ENCODE assay signal across 8 cellular contexts in genomic region chr5:82364497-82364896, GRCh38.
DNase-seq lines count a peak whose midpoint lies in the region; ATAC-seq and TF ChIP-seq lines count a peak whose summit lies in the region.

No MANE protein-coding gene starts in this region.

- no peaks in the 10 kb centered on the region for H3K9me3 Mint-ChIP-seq in activated T-helper 17 cell treated with anti-CD3 and anti-CD28 coated beads, Interleukin-2, amount 50 U/mL, for 72 hours

- peaks cover 28% of the 10 kb centered on the region for H3K4me1 Mint-ChIP-seq in activated T-helper 17 cell treated with anti-CD3 and anti-CD28 coated beads, Interleukin-2, amount 50 U/mL, for 72 hours

- intact Hi-C loops in body of pancreas (cut with DNase I), result no loop called here
- intact Hi-C loops in thyroid gland (cut with DNase I), result no loop called here

- no peak for TF ChIP-seq POLR2A in body of pancreas (IDR thresholded peaks at IDR 0.05)
- no peak for TF ChIP-seq POLR2A in thyroid gland (IDR thresholded peaks at IDR 0.05)

- H3K27ac ChIP-seq in KMS-11 (no peak overlapping the region), body of pancreas (no peak overlapping the region), thyroid gland (no peak overlapping the region)

- TF ChIP-seq CTCF in AG09309 (IDR thresholded peaks at IDR 0.05; ENCODE audit: control insufficient read depth, insufficient read depth, low read depth, low read length, missing control alignments) (peak; percentile 70), KMS-11 (conservative IDR thresholded peaks at IDR 0.05; ENCODE audit: low read depth, low read length) (peak; percentile 26; the same call in 1 of the 2 replicates), body of pancreas (IDR thresholded peaks at IDR 0.05) (peak in 2 of 7 experiments; percentile 18 to 26), thyroid gland (IDR thresholded peaks at IDR 0.05) (peak in 2 of 6 experiments; percentile 12 to 30)

- peak; percentile 35 for ATAC-seq in body of pancreas
- ATAC-seq in left lobe of liver, result peak; percentile 65
- ATAC-seq in activated T-helper 17 cell treated with anti-CD3 and anti-CD28 coated beads, Interleukin-2, amount 50 U/mL, for 72 hours (replicated peaks), result no peak

- H3K4me3 ChIP-seq in AG09309 (ENCODE audit: control insufficient read depth, low read depth, low read length) (no peak overlapping the region), KMS-11 (IDR thresholded peaks at IDR 0.05; ENCODE audit: insufficient read depth, low read depth, low read length) (no peak overlapping the region), body of pancreas (no peak overlapping the region), thyroid gland (replicated peaks in 1 of 3) (no peak overlapping the region)

- no peaks in the 10 kb centered on the region for H4K20me1 ChIP-seq in KMS-11 (ENCODE audit: insufficient read depth)

- H3K27me3 ChIP-seq in KMS-11 (ENCODE audit: insufficient read depth, low read depth) (no peaks in the 10 kb centered on the region), body of pancreas (no peaks in the 10 kb centered on the region), thyroid gland (no peaks in the 10 kb centered on the region)

- no peak overlapping the region for H3K9ac ChIP-seq in KMS-11

- H3K4me3 Mint-ChIP-seq in activated T-helper 17 cell treated with anti-CD3 and anti-CD28 coated beads, Interleukin-2, amount 50 U/mL, for 72 hours, result no peak overlapping the region

- H3K4me2 ChIP-seq in KMS-11, result no peak overlapping the region

- H3K36me3 Mint-ChIP-seq in activated T-helper 17 cell treated with anti-CD3 and anti-CD28 coated beads, Interleukin-2, amount 50 U/mL, for 72 hours (ENCODE audit: low read depth), result no peaks in the 10 kb centered on the region

- H2AFZ ChIP-seq in KMS-11 (ENCODE audit: low read depth), result no peak overlapping the region

- H3K9me3 ChIP-seq in body of pancreas (no peaks in the 10 kb centered on the region), thyroid gland (no peaks in the 10 kb centered on the region)

- no peaks in the 10 kb centered on the region for H3K79me2 ChIP-seq in KMS-11 (ENCODE audit: insufficient read depth, low read depth)

- DNase-seq in AG09309 (ENCODE audit: low read depth) (no peak), body of pancreas (no peak), left lobe of liver (ENCODE audit: low spot score) (no peak), thyroid gland (no peak), SW 1271 (lab: John Stamatoyannopoulos, UW) (no peak)
- no peak for DNase-seq in activated naive CD4-positive, alpha-beta T cell treated with anti-CD3 and anti-CD28 coated beads, Interleukin-2, amount 50 U/mL, for 16 hours

- H3K27ac Mint-ChIP-seq in activated T-helper 17 cell treated with anti-CD3 and anti-CD28 coated beads, Interleukin-2, amount 50 U/mL, for 72 hours, result no peak overlapping the region

- H3K4me1 ChIP-seq in KMS-11 (ENCODE audit: low read depth, poor library complexity, severe bottlenecking), result no peaks in the 10 kb centered on the region
- no peaks in the 10 kb centered on the region for H3K4me1 ChIP-seq in body of pancreas
- H3K4me1 ChIP-seq in thyroid gland, result peaks cover 0 to 7% of the 10 kb centered on the region in 2 donors

- 63 to 66% methylated on average over 5 of the region's 5 CpGs for WGBS in body of pancreas, 2 donors
- 45 to 51% methylated on average over 5 of the region's 5 CpGs for WGBS in thyroid gland, 2 donors

- H3K36me3 ChIP-seq in KMS-11 (ENCODE audit: insufficient read depth), result no peaks in the 10 kb centered on the region
- H3K36me3 ChIP-seq in body of pancreas (replicated peaks in 1 of 2; ENCODE audit: insufficient read depth in 1 of 2, low read depth in 2 of 2), result no peaks in the 10 kb centered on the region
- no peaks in the 10 kb centered on the region for H3K36me3 ChIP-seq in thyroid gland

- no peaks in the 10 kb centered on the region for H3K27me3 Mint-ChIP-seq in activated T-helper 17 cell treated with anti-CD3 and anti-CD28 coated beads, Interleukin-2, amount 50 U/mL, for 72 hours
